In genomic region chr6:139364302-139364981, GRCh38 we compare ENCODE assay signal across 8 cellular contexts.
DNase-seq lines count a peak whose midpoint lies in the region; ATAC-seq and TF ChIP-seq lines count a peak whose summit lies in the region.

No MANE protein-coding gene starts in this region.

- H3K27ac ChIP-seq in OCI-LY3 (ENCODE audit: low read length) = no peak overlapping the region

- no peak overlapping the region for H3K4me3 ChIP-seq in OCI-LY3 (ENCODE audit: low read length)

- no peaks in the 10 kb centered on the region for H3K9me3 ChIP-seq in OCI-LY3 (ENCODE audit: insufficient read depth, low read length)

- peaks cover 34% of the 10 kb centered on the region for H3K4me1 Mint-ChIP-seq in activated naive CD8-positive, alpha-beta T cell (ENCODE audit: low read depth)
- H3K4me1 Mint-ChIP-seq in activated naive CD8-positive, alpha-beta T cell treated with anti-CD3 and anti-CD28 coated beads, Interleukin-2, amount 50 U/mL, for 24 hours = peaks cover 31% of the 10 kb centered on the region
- H3K4me1 Mint-ChIP-seq in memory B cell = peaks cover 21% of the 10 kb centered on the region

- H3K79me2 ChIP-seq in OCI-LY3 (ENCODE audit: low read length) = no peaks in the 10 kb centered on the region

- H3K4me1 ChIP-seq in OCI-LY3 (ENCODE audit: low read length) = peaks cover 11% of the 10 kb centered on the region; the same call in 1 of the 2 replicates

- no peaks in the 10 kb centered on the region for H3K36me3 ChIP-seq in OCI-LY3 (replicated peaks; ENCODE audit: low read depth, low read length)

- no peaks in the 10 kb centered on the region for H3K27me3 Mint-ChIP-seq in activated naive CD8-positive, alpha-beta T cell
- H3K27me3 Mint-ChIP-seq in activated naive CD8-positive, alpha-beta T cell treated with anti-CD3 and anti-CD28 coated beads, Interleukin-2, amount 50 U/mL, for 24 hours = no peaks in the 10 kb centered on the region
- H3K27me3 Mint-ChIP-seq in memory B cell = no peaks in the 10 kb centered on the region

- H3K27me3 ChIP-seq in OCI-LY3 (ENCODE audit: low read depth, low read length) = no peaks in the 10 kb centered on the region

- no peak for ATAC-seq in activated naive CD8-positive, alpha-beta T cell treated with anti-CD3 and anti-CD28 coated beads, Interleukin-2, amount 50 U/mL, for 24 hours
- ATAC-seq in HG03460 (IDR thresholded peaks at IDR 0.05; ENCODE audit: unreplicated experiment) (peak; percentile 66), memory B cell (ENCODE audit: low read depth) (peak; percentile 39)

- H3K9ac ChIP-seq in OCI-LY3 (ENCODE audit: low read length) = no peak overlapping the region

- no peak overlapping the region for H3K4me2 ChIP-seq in OCI-LY3 (ENCODE audit: low read length)

- H3K9me3 Mint-ChIP-seq in activated naive CD8-positive, alpha-beta T cell (ENCODE audit: low read depth) = no peaks in the 10 kb centered on the region
- no peaks in the 10 kb centered on the region for H3K9me3 Mint-ChIP-seq in activated naive CD8-positive, alpha-beta T cell treated with anti-CD3 and anti-CD28 coated beads, Interleukin-2, amount 50 U/mL, for 24 hours
- no peaks in the 10 kb centered on the region for H3K9me3 Mint-ChIP-seq in memory B cell

- no peaks in the 10 kb centered on the region for H4K20me1 ChIP-seq in OCI-LY3 (ENCODE audit: insufficient read depth, low read length)

- TF ChIP-seq CTCF in OCI-LY3 (IDR thresholded peaks at IDR 0.05; ENCODE audit: low read depth, low read length) = peak; percentile 69

- no peaks in the 10 kb centered on the region for H3K36me3 Mint-ChIP-seq in activated naive CD8-positive, alpha-beta T cell
- H3K36me3 Mint-ChIP-seq in activated naive CD8-positive, alpha-beta T cell treated with anti-CD3 and anti-CD28 coated beads, Interleukin-2, amount 50 U/mL, for 24 hours (ENCODE audit: low read depth) = no peaks in the 10 kb centered on the region
- peaks cover 6% of the 10 kb centered on the region for H3K36me3 Mint-ChIP-seq in memory B cell

- DNase-seq in activated naive CD8-positive, alpha-beta T cell treated with anti-CD3 and anti-CD28 coated beads, Interleukin-2, amount 50 U/mL, for 24 hours = no peak
- DNase-seq in dedifferentiated amniotic fluid mesenchymal stem cell (ENCODE audit: extremely low spot score) (peak; percentile 61), memory B cell (ENCODE audit: low spot score in 2 of 2) (peak in 1 of 2 donors; percentile 46), middle frontal gyrus (ENCODE audit: extremely low spot score, low spot score) (no peak)
- no peak for DNase-seq in activated effector memory CD4-positive, alpha-beta T cell treated with anti-CD3 and anti-CD28 coated beads, Interleukin-2, amount 50 U/mL, for 16 hours

- H2AFZ ChIP-seq in OCI-LY3 (ENCODE audit: low read depth, low read length) = no peak overlapping the region

- H3K4me3 Mint-ChIP-seq in activated naive CD8-positive, alpha-beta T cell = no peak overlapping the region
- H3K4me3 Mint-ChIP-seq in activated naive CD8-positive, alpha-beta T cell treated with anti-CD3 and anti-CD28 coated beads, Interleukin-2, amount 50 U/mL, for 24 hours = no peak overlapping the region
- H3K4me3 Mint-ChIP-seq in memory B cell = no peak overlapping the region

- peak overlapping the region; percentile 1 for H3K27ac Mint-ChIP-seq in activated naive CD8-positive, alpha-beta T cell
- H3K27ac Mint-ChIP-seq in activated naive CD8-positive, alpha-beta T cell treated with anti-CD3 and anti-CD28 coated beads, Interleukin-2, amount 50 U/mL, for 24 hours = no peak overlapping the region
- no peak overlapping the region for H3K27ac Mint-ChIP-seq in memory B cell
